16 cellular contexts compared by ENCODE assay signal in the genomic region with DNA sequence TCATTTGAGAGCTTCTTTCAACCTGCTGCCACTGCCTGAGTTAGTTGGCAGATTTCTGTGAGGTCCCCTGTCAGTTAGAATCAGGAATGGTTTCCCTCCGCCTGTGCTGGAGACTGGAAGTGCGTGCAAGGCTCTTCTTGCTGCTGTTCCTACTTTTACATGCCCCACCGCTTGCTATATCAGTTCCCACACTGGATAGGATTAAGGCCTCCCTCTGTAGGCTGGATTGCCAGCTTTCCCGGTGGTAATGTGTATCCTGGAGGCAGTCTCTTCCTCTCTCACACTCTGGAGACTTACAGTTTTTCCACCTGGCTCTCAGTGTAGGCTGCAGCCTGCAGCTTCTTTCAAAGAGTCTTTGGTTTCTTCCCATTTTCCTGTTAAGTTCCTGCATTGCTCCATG.
DNase-seq lines count a peak whose midpoint lies in the region; ATAC-seq, FAIRE-seq and TF ChIP-seq lines count a peak whose summit lies in the region.
"Had no signal": no experiment of that assay in that cellular context is flagged by ENCODE, and none has a peak within 500 bp of the region (broad histone marks: within the 10 kb centered on the region; RNA-seq: fewer than 3 reads in every experiment).

No MANE protein-coding gene starts in this region.

- no peak overlapping the region for H2AK5ac ChIP-seq in trophoblast cell (ENCODE audit: low read length)

- DNase-seq in SHP77 treated with DMSO at 0.1 percent for 48 hours (lab: John Stamatoyannopoulos, UW) (peak; percentile 63), hepatocyte (ENCODE audit: low spot score) (no peak), trophoblast cell (no peak), GM19239 (ENCODE audit: insufficient read length, low spot score) (no peak), NCI-H1105 (lab: John Stamatoyannopoulos, UW) (no peak)
- DNase-seq: activated naive CD8-positive, alpha-beta T cell treated with anti-CD3 and anti-CD28 coated beads for 36 hours; activated T-cell treated with anti-CD3 and anti-CD28 coated beads for 4 hours; EL; kidney; NCI-H1694; pancreas had no signal

- H2AFZ ChIP-seq in hepatocyte (no peak overlapping the region), trophoblast cell (ENCODE audit: insufficient read depth, low read length, poor library complexity) (no peak overlapping the region)

- no peak overlapping the region for H3K4ac ChIP-seq in trophoblast cell (ENCODE audit: low read depth, low read length)

- H3K4me2 ChIP-seq in hepatocyte (no peak overlapping the region), trophoblast cell (ENCODE audit: low read length) (no peak overlapping the region)
- H3K4me2 ChIP-seq: BLaER1 treated with 17β-estradiol and CSF1 and Interleukin-3, amounts not matched to agents 10 nM and 100 nM had no signal

- peaks cover 12% of the 10 kb centered on the region for H3K9me3 ChIP-seq in HUES48 (ENCODE audit: control insufficient read depth, insufficient read depth, low read length)
- H3K9me3 ChIP-seq in hepatocyte (ENCODE audit: low read depth), result peaks cover 5% of the 10 kb centered on the region
- peaks cover 12% of the 10 kb centered on the region for H3K9me3 ChIP-seq in trophoblast cell (ENCODE audit: insufficient read depth, low read depth, low read length)
- H3K9me3 ChIP-seq: pancreas, vagina had no signal

- no peak for FAIRE-seq in GM19239 (lab: Jason Lieb, UNC)
- FAIRE-seq: frontal cortex, kidney, pancreas had no signal

- H3K14ac ChIP-seq in trophoblast cell (ENCODE audit: low read length), result no peak overlapping the region

- H3K9me2 ChIP-seq in hepatocyte (replicated peaks; ENCODE audit: insufficient read depth), result no peaks in the 10 kb centered on the region

- no peak overlapping the region for H3K18ac ChIP-seq in trophoblast cell (ENCODE audit: low read length)

- no peak for TF ChIP-seq CTCF in hepatocyte (IDR thresholded peaks at IDR 0.05; ENCODE audit: poor library complexity)

- H4K91ac ChIP-seq in trophoblast cell (ENCODE audit: low read depth, low read length), result no peak overlapping the region

- H3K27me3 ChIP-seq in HUES48 (ENCODE audit: control insufficient read depth, insufficient read depth, low read length) (no peaks in the 10 kb centered on the region), hepatocyte (no peaks in the 10 kb centered on the region), trophoblast cell (ENCODE audit: insufficient read depth, low read length) (no peaks in the 10 kb centered on the region)
- H3K27me3 ChIP-seq: BLaER1 treated with 17β-estradiol and CSF1 and Interleukin-3, amounts not matched to agents 10 nM and 100 nM; pancreas; vagina had no signal

- H3K23ac ChIP-seq in trophoblast cell (ENCODE audit: low read length), result no peak overlapping the region

- peaks cover 32% of the 10 kb centered on the region for H3K4me1 ChIP-seq in HUES48 (ENCODE audit: control insufficient read depth, insufficient read depth, low read length)
- H3K4me1 ChIP-seq in hepatocyte (ENCODE audit: insufficient read depth), result peaks cover 5% of the 10 kb centered on the region
- peaks cover 10 to 11% of the 10 kb centered on the region in 2 experiments for H3K4me1 ChIP-seq in trophoblast cell (ENCODE audit: control insufficient read depth in 1 of 2, insufficient read depth in 2 of 2, low read length in 2 of 2)
- H3K4me1 ChIP-seq: BLaER1 treated with 17β-estradiol and CSF1 and Interleukin-3, amounts not matched to agents 10 nM and 100 nM; pancreas had no signal

- 44% methylated on average over 4 of the region's 4 CpGs for WGBS in hepatocyte (ENCODE audit: low lambda C conversion rate, missing lambda C conversion rate)
- no CpG with 5 or more reads among the region's 4 CpGs for WGBS in trophoblast cell (ENCODE audit: extremely low coverage, insufficient coverage, insufficient read length)

- H3K9ac ChIP-seq in HUES48 (ENCODE audit: low read depth, low read length), result no peak overlapping the region; the same call in 1 of the 2 replicates
- H3K9ac ChIP-seq in trophoblast cell (ENCODE audit: low read length), result no peak overlapping the region
- H3K9ac ChIP-seq: BLaER1 treated with 17β-estradiol and CSF1 and Interleukin-3, amounts not matched to agents 10 nM and 100 nM had no signal

- no peak overlapping the region for H4K12ac ChIP-seq in trophoblast cell (ENCODE audit: low read depth, low read length)

- H3K79me2 ChIP-seq in hepatocyte, result peaks cover 46% of the 10 kb centered on the region
- no peaks in the 10 kb centered on the region for H3K79me2 ChIP-seq in trophoblast cell (ENCODE audit: control insufficient read depth, insufficient read depth, low read length, poor library complexity)

- no peaks in the 10 kb centered on the region for H3K79me1 ChIP-seq in trophoblast cell (ENCODE audit: low read length)

- H4K20me1 ChIP-seq in hepatocyte (ENCODE audit: insufficient read depth, poor library complexity, severe bottlenecking), result no peaks in the 10 kb centered on the region

- H4K8ac ChIP-seq in trophoblast cell (ENCODE audit: low read depth, low read length), result no peak overlapping the region

- H2BK5ac ChIP-seq in trophoblast cell (ENCODE audit: low read depth, low read length, poor library complexity), result no peak overlapping the region

- H3K4me3 ChIP-seq in HUES48 (ENCODE audit: low read depth, low read length) (no peak overlapping the region), hepatocyte (no peak overlapping the region), trophoblast cell (ENCODE audit: low read depth, low read length) (no peak overlapping the region)
- H3K4me3 ChIP-seq: BLaER1 treated with 17β-estradiol and CSF1 and Interleukin-3, amounts not matched to agents 10 nM and 100 nM; pancreas; vagina had no signal

- no peak overlapping the region for H2BK120ac ChIP-seq in trophoblast cell (ENCODE audit: insufficient read depth, low read length, poor library complexity)

- H3K36me3 ChIP-seq in HUES48 (ENCODE audit: control insufficient read depth, insufficient read depth, low read length) (peaks cover 4% of the 10 kb centered on the region; the same call in 1 of the 2 replicates), hepatocyte (replicated peaks; ENCODE audit: insufficient read depth, low read depth) (no peaks in the 10 kb centered on the region), trophoblast cell (ENCODE audit: control insufficient read depth in 1 of 2, insufficient read depth in 2 of 2, low read length in 2 of 2) (peaks cover 12% of the 10 kb centered on the region in 2 experiments)
- H3K36me3 ChIP-seq: pancreas, vagina had no signal

- no peak for ATAC-seq in HG03025 (IDR thresholded peaks at IDR 0.05; ENCODE audit: low FRiP score, unreplicated experiment)
- ATAC-seq: pancreas had no signal

- H3K27ac ChIP-seq in HUES48 (ENCODE audit: low read depth, low read length) (peak overlapping the region; percentile 84), hepatocyte (peak overlapping the region; percentile 25), trophoblast cell (ENCODE audit: low read depth, low read length) (peak overlapping the region; percentile 11)
- H3K27ac ChIP-seq: BLaER1 treated with 17β-estradiol and CSF1 and Interleukin-3, amounts not matched to agents 10 nM and 100 nM; pancreas; vagina had no signal

- no peak overlapping the region for H2BK12ac ChIP-seq in trophoblast cell (ENCODE audit: low read length)

Comparison
In these comparisons a context has a peak if more than half of its experiments do, and no peak if none do; other contexts are left out.
1. H3K27ac ChIP-seq: peak in every context shown above with its lines; median percentile 84 in HUES48; 25 in hepatocyte; 11 in trophoblast cell.